ENCODE assay signal across 8 cellular contexts in the genomic region with DNA sequence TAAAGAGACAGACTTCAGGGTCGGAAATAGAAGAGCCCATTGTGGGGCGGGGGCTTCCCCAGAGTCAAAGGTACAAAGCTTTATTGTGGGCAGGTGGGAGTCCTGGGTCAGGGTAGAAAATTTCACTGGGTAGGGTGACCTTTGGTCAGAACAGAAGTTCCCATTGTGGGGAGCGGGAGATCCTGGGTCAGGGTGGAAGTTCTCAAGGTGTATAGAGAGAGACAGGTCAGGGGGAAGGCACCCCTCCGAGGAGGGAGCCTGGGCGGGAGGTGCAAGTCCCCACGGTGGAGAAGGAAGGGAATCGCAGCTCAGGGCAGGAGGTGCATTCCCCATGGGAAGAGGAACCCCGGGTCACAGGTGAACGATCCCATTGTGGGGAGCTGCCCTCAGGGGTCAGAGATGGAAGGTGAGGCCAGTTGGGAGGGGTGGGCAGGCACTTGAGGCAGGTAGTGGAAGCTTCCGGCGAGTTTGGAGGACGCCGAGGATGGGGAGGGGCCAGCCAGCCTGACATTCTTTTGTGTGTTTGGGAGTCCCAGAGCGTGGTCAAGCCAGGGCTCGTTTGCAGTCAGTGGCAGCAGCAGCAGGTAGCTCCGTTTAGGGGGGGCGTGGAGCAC. TPM values are rescaled to one million over a fixed set of nuclear protein-coding genes. Genes with fewer than 3 reads are reported as not detected.
DNase-seq lines count a peak whose midpoint lies in the region; ATAC-seq and TF ChIP-seq lines count a peak whose summit lies in the region.

No MANE protein-coding gene starts in this region.

- DNase-seq in BE2C (no peak), GM23338 (ENCODE audit: low spot score) (peak; percentile 79), SW480 (ENCODE audit: low spot score) (peak; percentile 40), uterus (no peak), CD1c-positive myeloid dendritic cell (ENCODE audit: extremely low spot score) (no peak)
- DNase-seq in effector CD8-positive, alpha-beta T cell (lab: John Stamatoyannopoulos, UW) = peak; percentile 21
- DNase-seq in NK-92 treated with Interleukin-12 subunit alpha and Interleukin-12 subunit beta, amount 100 ng/mL, for 24 hours (lab: John Stamatoyannopoulos, UW) = no peak

- peak; percentile 59 for ATAC-seq in GM23338

- no peaks in the 10 kb centered on the region for H3K9me2 ChIP-seq in GM23338 (ENCODE audit: insufficient read depth)

- H3K27me3 ChIP-seq in BE2C (no peaks in the 10 kb centered on the region), GM23338 (ENCODE audit: insufficient read depth) (no peaks in the 10 kb centered on the region), mononuclear cell (ENCODE audit: insufficient read depth, low read length) (no peaks in the 10 kb centered on the region), uterus (no peaks in the 10 kb centered on the region)

- H3K4me3 Mint-ChIP-seq in GM23338 = peak overlapping the region; percentile 98

- H4K20me1 ChIP-seq in GM23338 (replicated peaks; ENCODE audit: insufficient read depth) = no peaks in the 10 kb centered on the region; the same call in 1 of the 2 replicates

- H2AFZ ChIP-seq in GM23338 = 0 out of 2 replicates have a peak overlapping the region, but pooled peaks have one; percentile 47

- peaks cover 35% of the 10 kb centered on the region for H3K36me3 Mint-ChIP-seq in GM23338 (ENCODE audit: low read depth)

- H3K4me1 Mint-ChIP-seq in GM23338 = peaks cover 15% of the 10 kb centered on the region

- 0 out of 2 replicates have a peak, but pooled peaks cover 16% of the 10 kb centered on the region for H3F3A ChIP-seq in GM23338 (replicated peaks; ENCODE audit: low read depth)

- peaks cover 14% of the 10 kb centered on the region for H3K79me2 ChIP-seq in GM23338 (replicated peaks; ENCODE audit: insufficient read depth)

- peak overlapping the region; percentile 90 for H3K27ac Mint-ChIP-seq in GM23338

- intact Hi-C loops in uterus (cut with DNase I; ENCODE audit: low total_unique reads) = no loop called here

- TF ChIP-seq CTCF in BE2C (IDR thresholded peaks at IDR 0.05; ENCODE audit: low read depth, low read length) (no peak), GM23338 (conservative IDR thresholded peaks at IDR 0.05; ENCODE audit: low read depth in 2 of 2) (no peak), uterus (IDR thresholded peaks at IDR 0.05) (no peak)

- peak overlapping the region; percentile 80 for H3K27ac ChIP-seq in GM23338 (ENCODE audit: low read depth)
- H3K27ac ChIP-seq in uterus = peak overlapping the region; percentile 61 to 78

- no peaks in the 10 kb centered on the region for H3K9me3 ChIP-seq in BE2C
- no peaks in the 10 kb centered on the region for H3K9me3 ChIP-seq in mononuclear cell (ENCODE audit: low read depth, low read length)
- no peaks in the 10 kb centered on the region for H3K9me3 ChIP-seq in uterus

- H3K36me3 ChIP-seq in BE2C = peaks cover 3% of the 10 kb centered on the region; the same call in 1 of the 2 replicates
- H3K36me3 ChIP-seq in GM23338 (ENCODE audit: insufficient read depth) = peaks cover 8% of the 10 kb centered on the region; the same call in 1 of the 2 replicates
- H3K36me3 ChIP-seq in uterus = no peaks in the 10 kb centered on the region

- H3K9me3 Mint-ChIP-seq in GM23338 = no peaks in the 10 kb centered on the region

- H3K4me1 ChIP-seq in BE2C (no peaks in the 10 kb centered on the region), GM23338 (ENCODE audit: insufficient read depth) (peaks cover 7% of the 10 kb centered on the region; the same call in 1 of the 2 replicates), mononuclear cell (ENCODE audit: insufficient read depth, low read length) (peaks cover 23% of the 10 kb centered on the region), uterus (peaks cover 0 to 12% of the 10 kb centered on the region in 2 donors)

- H3K4me2 ChIP-seq in GM23338 = peak overlapping the region; percentile 81

- H3K27me3 Mint-ChIP-seq in GM23338 (ENCODE audit: insufficient read depth, low read depth, poor library complexity) = peaks cover 11% of the 10 kb centered on the region

- TF ChIP-seq POLR2A in uterus (IDR thresholded peaks at IDR 0.05) = no peak

- peak overlapping the region; percentile 82 for H3K4me3 ChIP-seq in BE2C (ENCODE audit: low read depth, low read length)
- peak overlapping the region; percentile 98 for H3K4me3 ChIP-seq in GM23338
- H3K4me3 ChIP-seq in mononuclear cell (ENCODE audit: low read length) = peak overlapping the region; percentile 71
- H3K4me3 ChIP-seq in uterus = peak overlapping the region; percentile 73 to 76

TF ChIP-seq in GM23338, 12 proteins besides CTCF, POLR2A, EP300 and RAD21 (continues in another document):
- TF ChIP-seq ZNF114 (CRISPR knock-in tag; IDR thresholded peaks at IDR 0.05) = no peak
- no peak for TF ChIP-seq STAT1 (IDR thresholded peaks at IDR 0.05; ENCODE audit: unreplicated experiment)
- TF ChIP-seq, protein P1, sequence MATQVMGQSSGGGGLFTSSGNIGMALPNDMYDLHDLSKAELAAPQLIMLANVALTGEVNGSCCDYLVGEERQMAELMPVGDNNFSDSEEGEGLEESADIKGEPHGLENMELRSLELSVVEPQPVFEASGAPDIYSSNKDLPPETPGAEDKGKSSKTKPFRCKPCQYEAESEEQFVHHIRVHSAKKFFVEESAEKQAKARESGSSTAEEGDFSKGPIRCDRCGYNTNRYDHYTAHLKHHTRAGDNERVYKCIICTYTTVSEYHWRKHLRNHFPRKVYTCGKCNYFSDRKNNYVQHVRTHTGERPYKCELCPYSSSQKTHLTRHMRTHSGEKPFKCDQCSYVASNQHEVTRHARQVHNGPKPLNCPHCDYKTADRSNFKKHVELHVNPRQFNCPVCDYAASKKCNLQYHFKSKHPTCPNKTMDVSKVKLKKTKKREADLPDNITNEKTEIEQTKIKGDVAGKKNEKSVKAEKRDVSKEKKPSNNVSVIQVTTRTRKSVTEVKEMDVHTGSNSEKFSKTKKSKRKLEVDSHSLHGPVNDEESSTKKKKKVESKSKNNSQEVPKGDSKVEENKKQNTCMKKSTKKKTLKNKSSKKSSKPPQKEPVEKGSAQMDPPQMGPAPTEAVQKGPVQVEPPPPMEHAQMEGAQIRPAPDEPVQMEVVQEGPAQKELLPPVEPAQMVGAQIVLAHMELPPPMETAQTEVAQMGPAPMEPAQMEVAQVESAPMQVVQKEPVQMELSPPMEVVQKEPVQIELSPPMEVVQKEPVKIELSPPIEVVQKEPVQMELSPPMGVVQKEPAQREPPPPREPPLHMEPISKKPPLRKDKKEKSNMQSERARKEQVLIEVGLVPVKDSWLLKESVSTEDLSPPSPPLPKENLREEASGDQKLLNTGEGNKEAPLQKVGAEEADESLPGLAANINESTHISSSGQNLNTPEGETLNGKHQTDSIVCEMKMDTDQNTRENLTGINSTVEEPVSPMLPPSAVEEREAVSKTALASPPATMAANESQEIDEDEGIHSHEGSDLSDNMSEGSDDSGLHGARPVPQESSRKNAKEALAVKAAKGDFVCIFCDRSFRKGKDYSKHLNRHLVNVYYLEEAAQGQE (IDR thresholded peaks at IDR 0.05; ENCODE audit: unreplicated experiment) = no peak
- no peak for TF ChIP-seq ZNF331 (CRISPR knock-in tag; IDR thresholded peaks at IDR 0.05; ENCODE audit: low read depth)

RNA-seq across cellular contexts. Expression of a gene that starts 0.6 kb away (rescaled TPM):
- 104 TPM for polyA plus RNA-seq in BE2C (2012; ENCODE audit: insufficient read depth, insufficient read length, low read depth)
- total RNA-seq in GM23338 (2014; rRNA removed; shearing (Covaris generic)) = 180 and 204 TPM in 2 replicates
- polyA plus RNA-seq in GM23338 (2016; fragmentation: Nextera tagmentation; extraction: Ambion mirVana) = 100 and 102 TPM in 2 replicates
- 14.7 TPM for total RNA-seq in mononuclear cell
- 10 to 100 TPM in 3 of 4 donors, 1 to 10 TPM in 1; 4.6 to 33.5 (median 20.3) TPM for total RNA-seq in uterus

RNA-seq across cellular contexts. Expression of a gene that starts 9.0 kb away (rescaled TPM):
- polyA plus RNA-seq in BE2C (2012; ENCODE audit: insufficient read depth, insufficient read length, low read depth) = 13.7 TPM
- total RNA-seq in GM23338 (2014; rRNA removed; shearing (Covaris generic)) = 31.7 and 34.6 TPM in 2 replicates
- 28.1 and 30.1 TPM in 2 replicates for polyA plus RNA-seq in GM23338 (2016; fragmentation: Nextera tagmentation; extraction: Ambion mirVana)
- total RNA-seq in mononuclear cell (4.4 TPM), uterus (10 to 100 TPM; 14.1 to 16.7 (median 15.0) TPM)

RNA-seq across cellular contexts. Expression of a gene that starts 13.3 kb away (rescaled TPM):
- polyA plus RNA-seq in BE2C (2012; ENCODE audit: insufficient read depth, insufficient read length, low read depth) = 34.7 TPM
- 90.7 and 99.0 TPM in 2 replicates for total RNA-seq in GM23338 (2014; rRNA removed; shearing (Covaris generic))
- polyA plus RNA-seq in GM23338 (2016; fragmentation: Nextera tagmentation; extraction: Ambion mirVana) = 52.2 and 52.9 TPM in 2 replicates
- 63.8 TPM for total RNA-seq in mononuclear cell
- 10 to 100 TPM; 27.4 to 59.0 (median 49.9) TPM for total RNA-seq in uterus

RNA-seq across cellular contexts. Expression of a gene that starts 33.7 kb away (rescaled TPM):
- 7.5 TPM for polyA plus RNA-seq in BE2C (2012; ENCODE audit: insufficient read depth, insufficient read length, low read depth)
- 13.7 and 16.9 TPM in 2 replicates for total RNA-seq in GM23338 (2014; rRNA removed; shearing (Covaris generic))
- polyA plus RNA-seq in GM23338 (2016; fragmentation: Nextera tagmentation; extraction: Ambion mirVana) = 9.1 and 11.6 TPM in 2 replicates
- total RNA-seq in mononuclear cell (7.3 TPM), uterus (10 to 100 TPM; 31.0 to 46.6 (median 32.6) TPM)

RNA-seq across cellular contexts. Expression of a gene that starts 48.3 kb away (rescaled TPM):
- polyA plus RNA-seq in BE2C (2012; ENCODE audit: insufficient read depth, insufficient read length, low read depth) = 22.1 TPM
- 38.1 and 49.1 TPM in 2 replicates for total RNA-seq in GM23338 (2014; rRNA removed; shearing (Covaris generic))
- polyA plus RNA-seq in GM23338 (2016; fragmentation: Nextera tagmentation; extraction: Ambion mirVana) = 55.7 and 57.7 TPM in 2 replicates
- 42.1 TPM for total RNA-seq in mononuclear cell
- total RNA-seq in uterus = 10 to 100 TPM in 3 of 4 donors, 1 to 10 TPM in 1; 9.7 to 35.7 (median 22.6) TPM

Comparison
In these comparisons a context has a peak if more than half of its experiments do, and no peak if none do; other contexts are left out.
1. DNase-seq: peak in GM23338 (single experiment), SW480 (single experiment) and effector CD8-positive, alpha-beta T cell (single experiment); none in BE2C (single experiment), uterus (0 of 2), CD1c-positive myeloid dendritic cell (single experiment) and NK-92 treated with Interleukin-12 subunit alpha and Interleukin-12 subunit beta, amount 100 ng/mL, for 24 hours (single experiment).
2. Peak in every context shown above with its lines, with median percentiles within 50 percentile points of each other: H3K4me3 ChIP-seq.